ENCODE assay signal across 33 cellular contexts in genomic region chr4:110644008-110644407, GRCh38. TPM values are rescaled to one million over a fixed set of nuclear protein-coding genes. Genes with fewer than 3 reads are reported as not detected.
"Had no signal": no experiment of that assay in that cellular context is flagged by ENCODE, and none has a peak within 500 bp of the region (broad histone marks: within the 10 kb centered on the region; RNA-seq: fewer than 3 reads in every experiment).

No MANE protein-coding gene starts in this region.

- H3K27ac ChIP-seq: brain microvascular endothelial cell, SJCRH30, SK-N-MC, WERI-Rb-1 had no signal

- H3K4me3 Mint-ChIP-seq: activated CD4-positive, alpha-beta T cell treated with anti-CD3 and anti-CD28 coated beads, Interleukin-2, amount 10 ng/mL, durations not matched to agents 24 days and 14 days; activated CD8-positive, alpha-beta T cell treated with anti-CD3 and anti-CD28 coated beads for 36 hours; activated naive CD8-positive, alpha-beta T cell treated with anti-CD3 and anti-CD28 coated beads for 36 hours; activated T-cell treated with anti-CD3 and anti-CD28 coated beads, Interleukin-2, amount 50 U/mL, for 72 hours; activated T-helper 17 cell treated with anti-CD3 and anti-CD28 coated beads, Interleukin-2, amount 50 U/mL, for 72 hours had no signal

- H3K4me1 ChIP-seq: SJCRH30 had no signal

- H3K4me1 Mint-ChIP-seq: activated CD4-positive, alpha-beta T cell treated with anti-CD3 and anti-CD28 coated beads, Interleukin-2, amount 10 ng/mL, durations not matched to agents 24 days and 14 days; activated T-helper 17 cell treated with anti-CD3 and anti-CD28 coated beads, Interleukin-2, amount 50 U/mL, for 72 hours had no signal

- DNase-seq: activated CD4-positive, alpha-beta T cell treated with anti-CD3 and anti-CD28 coated beads for 1 hour; activated CD4-positive, alpha-beta T cell treated with anti-CD3 and anti-CD28 coated beads, Interleukin-2, amount 10 ng/mL, durations not matched to agents 24 days and 14 days; activated CD4-positive, alpha-beta T cell treated with anti-CD3 and anti-CD28 coated beads, Interleukin-2, amount 50 U/mL, for 4 hours; activated CD4-positive, CD25-positive, alpha-beta regulatory T cell; activated CD8-positive, alpha-beta T cell treated with anti-CD3 and anti-CD28 coated beads for 36 hours; activated effector memory CD4-positive, alpha-beta T cell treated with anti-CD3 and anti-CD28 coated beads, Interleukin-2, amount 50 U/mL, for 16 hours; activated naive CD4-positive, alpha-beta T cell; activated naive CD4-positive, alpha-beta T cell treated with anti-CD3 and anti-CD28 coated beads, Interleukin-2, amount 50 U/mL, for 16 hours; activated naive CD8-positive, alpha-beta T cell treated with anti-CD3 and anti-CD28 coated beads for 36 hours; activated T-cell treated with anti-CD3 and anti-CD28 coated beads, Interleukin-2, amount 50 U/mL, for 1 hour; activated T-cell treated with anti-CD3 and anti-CD28 coated beads, Interleukin-2, amount 50 U/mL, for 72 hours; amniotic stem cell; aorta; brain microvascular endothelial cell; central memory CD4-positive, alpha-beta T cell; MM.1S; NCI-H1092 treated with DMSO at 0.1 percent for 48 hours; NCI-H187 treated with DMSO at 0.1 percent for 48 hours; NCI-H2081 treated with DMSO at 0.1 percent for 48 hours; NCI-H226; NCI-H446 treated with DMSO at 0.1 percent for 48 hours; NCI-H524; NCI-H69; SHP77; SJCRH30; T1000; WERI-Rb-1 had no signal

- H3K9me3 ChIP-seq: SJCRH30 had no signal

- H3K4me3 ChIP-seq: SJCRH30, SK-N-MC had no signal

- H3K27me3 ChIP-seq: SJCRH30 had no signal

- H3K36me3 ChIP-seq: brain microvascular endothelial cell, SJCRH30, WERI-Rb-1 had no signal

- H3K9me3 Mint-ChIP-seq: activated CD8-positive, alpha-beta T cell treated with anti-CD3 and anti-CD28 coated beads for 36 hours had no signal

- H3K36me3 Mint-ChIP-seq: activated naive CD8-positive, alpha-beta T cell treated with anti-CD3 and anti-CD28 coated beads for 36 hours had no signal

- H3K27ac Mint-ChIP-seq: activated CD4-positive, alpha-beta T cell treated with anti-CD3 and anti-CD28 coated beads, Interleukin-2, amount 10 ng/mL, durations not matched to agents 24 days and 14 days; activated CD8-positive, alpha-beta T cell treated with anti-CD3 and anti-CD28 coated beads for 36 hours; activated naive CD8-positive, alpha-beta T cell treated with anti-CD3 and anti-CD28 coated beads for 36 hours; activated T-cell treated with anti-CD3 and anti-CD28 coated beads, Interleukin-2, amount 50 U/mL, for 72 hours; activated T-helper 17 cell treated with anti-CD3 and anti-CD28 coated beads, Interleukin-2, amount 50 U/mL, for 72 hours had no signal

- ATAC-seq: activated CD8-positive, alpha-beta T cell treated with anti-CD3 and anti-CD28 coated beads for 36 hours; activated T-cell treated with anti-CD3 and anti-CD28 coated beads, Interleukin-2, amount 50 U/mL, for 72 hours; activated T-helper 17 cell treated with anti-CD3 and anti-CD28 coated beads, Interleukin-2, amount 50 U/mL, for 72 hours; Panc1 had no signal

RNA-seq across cellular contexts. Expression of gene PITX2, which starts 21.1 kb away (rescaled TPM):
- total RNA-seq: activated CD8-positive, alpha-beta memory T cell treated with anti-CD3 and anti-CD28 coated beads for 36 hours; activated CD8-positive, alpha-beta T cell treated with anti-CD3 and anti-CD28 coated beads for 36 hours; activated naive CD8-positive, alpha-beta T cell treated with anti-CD3 and anti-CD28 coated beads for 36 hours; cerebellum; T-helper 1 cell treated with Interleukin-12 subunit alpha and Interleukin-12 subunit beta and Interleukin-4 antibody, amounts not matched to agents 30 ng/mL and 1 ng/mL, for 36 hours had no signal
